1 cellular context compared by ENCODE assay signal in genomic region chr2:172662099-172662498, GRCh38.
TF ChIP-seq lines count a peak whose summit lies in the region.

No MANE protein-coding gene starts in this region.

TF ChIP-seq in IMR-90, 13 proteins besides CTCF, POLR2A, EP300 and RAD21 (continued from another document):
- TF ChIP-seq USF2 (IDR thresholded peaks at IDR 0.05; ENCODE audit: low read depth, low read length) (no peak), MAZ (IDR thresholded peaks at IDR 0.05; ENCODE audit: borderline replicate concordance, low read depth, low read length) (no peak), CHD1 (IDR thresholded peaks at IDR 0.05; ENCODE audit: low read depth, low read length) (no peak), MAFK (IDR thresholded peaks at IDR 0.05; ENCODE audit: low read depth, low read length) (no peak), BHLHE40 (IDR thresholded peaks at IDR 0.05; ENCODE audit: low read depth, low read length) (no peak)
